In genomic region chr22:15759443-15760097, GRCh38 we compare ENCODE assay signal across 6 cellular contexts.
A peak's percentile ranks its signal among the peaks of the same experiment; 100 is the strongest.
DNase-seq lines count a peak whose midpoint lies in the region; ATAC-seq and TF ChIP-seq lines count a peak whose summit lies in the region.
"Not testable (repeated sequence)": the region's sequence is repeated elsewhere in the genome, so short reads cannot be mapped to it uniquely, and the experiment has no call there.

No MANE protein-coding gene starts in this region.

- H3K9me3 Mint-ChIP-seq in central memory CD8-positive, alpha-beta T cell; osteocyte (ENCODE audit: unreplicated experiment); type B pancreatic cell: not testable (repeated sequence)

- TF ChIP-seq CTCF in GM13976 (IDR thresholded peaks at IDR 0.05; ENCODE audit: borderline replicate concordance, control extremely low read depth, extremely low read depth, insufficient read depth, missing control alignments); osteocyte (IDR thresholded peaks at IDR 0.05); sigmoid colon (IDR thresholded peaks at IDR 0.05); type B pancreatic cell (conservative IDR thresholded peaks at IDR 0.05): not testable (repeated sequence)

- not testable (repeated sequence) for H3K27ac ChIP-seq in sigmoid colon; aorta (ENCODE audit: low read depth in 1 of 2, low read length in 2 of 2)

- not testable (repeated sequence) for TF ChIP-seq EP300 in sigmoid colon (IDR thresholded peaks at IDR 0.05)

- in situ Hi-C loops in GM13976 (cut with MboI; ENCODE audit: low sequenced_read_pairs, unreplicated experiment), result not testable (repeated sequence)

- not testable (repeated sequence) for H3K36me3 Mint-ChIP-seq in central memory CD8-positive, alpha-beta T cell (ENCODE audit: insufficient read depth); osteocyte (ENCODE audit: unreplicated experiment); type B pancreatic cell

- not testable (repeated sequence) for H3K4me1 ChIP-seq in sigmoid colon; aorta (ENCODE audit: control insufficient read depth in 1 of 2, insufficient read depth in 2 of 2, low read length in 2 of 2)

- H3K27ac Mint-ChIP-seq in central memory CD8-positive, alpha-beta T cell (ENCODE audit: low read depth); osteocyte (ENCODE audit: unreplicated experiment); type B pancreatic cell: not testable (repeated sequence)

- H3K4me1 Mint-ChIP-seq in central memory CD8-positive, alpha-beta T cell; osteocyte (ENCODE audit: unreplicated experiment); type B pancreatic cell (ENCODE audit: unreplicated experiment): not testable (repeated sequence)

- 89 to 95% methylated on average over 14 to 15 of the region's 28 CpGs for WGBS in sigmoid colon, 2 donors
- 88 to 92% methylated on average over 11 to 15 of the region's 28 CpGs for WGBS in aorta, 2 donors

- ATAC-seq in central memory CD8-positive, alpha-beta T cell (replicated peaks; ENCODE audit: extremely low read depth, poor library complexity, severe bottlenecking), result peak; percentile 55
- ATAC-seq in aorta (ENCODE audit: low FRiP score), result not testable (repeated sequence)

- not testable (repeated sequence) for H3K36me3 ChIP-seq in sigmoid colon; aorta (ENCODE audit: control insufficient read depth in 1 of 2, insufficient read depth in 2 of 2, low read length in 1 of 2)

- H3K27me3 Mint-ChIP-seq in central memory CD8-positive, alpha-beta T cell; osteocyte (ENCODE audit: unreplicated experiment); type B pancreatic cell: not testable (repeated sequence)

- DNase-seq in GM13976 (ENCODE audit: low spot score) (peak; percentile 0), osteocyte (ENCODE audit: extremely low spot score, unreplicated experiment) (peak; percentile 80), sigmoid colon (peak; percentile 40), type B pancreatic cell (ENCODE audit: extremely low spot score, unreplicated experiment) (peak; percentile 58), aorta (peak; percentile 32 to 42)
- DNase-seq in central memory CD8-positive, alpha-beta T cell (ENCODE audit: low spot score in 2 of 2), result not testable (repeated sequence)

- H3K9me3 ChIP-seq in sigmoid colon; aorta (ENCODE audit: control insufficient read depth, low read length): not testable (repeated sequence)

- H3K27me3 ChIP-seq in sigmoid colon; aorta (ENCODE audit: control insufficient read depth in 1 of 2, insufficient read depth in 2 of 2, low read length in 1 of 2): not testable (repeated sequence)

- TF ChIP-seq POLR2A in sigmoid colon (IDR thresholded peaks at IDR 0.05), result not testable (repeated sequence)

- intact Hi-C loops in sigmoid colon (cut with DNase I); aorta (cut with DNase I): not testable (repeated sequence)

- H3K4me3 Mint-ChIP-seq in central memory CD8-positive, alpha-beta T cell; osteocyte (ENCODE audit: unreplicated experiment); type B pancreatic cell: not testable (repeated sequence)

- H3K4me3 ChIP-seq in sigmoid colon; aorta (ENCODE audit: low read length in 2 of 2): not testable (repeated sequence)
